Comparison of ENCODE assay signal across 28 cellular contexts in the genomic region with DNA sequence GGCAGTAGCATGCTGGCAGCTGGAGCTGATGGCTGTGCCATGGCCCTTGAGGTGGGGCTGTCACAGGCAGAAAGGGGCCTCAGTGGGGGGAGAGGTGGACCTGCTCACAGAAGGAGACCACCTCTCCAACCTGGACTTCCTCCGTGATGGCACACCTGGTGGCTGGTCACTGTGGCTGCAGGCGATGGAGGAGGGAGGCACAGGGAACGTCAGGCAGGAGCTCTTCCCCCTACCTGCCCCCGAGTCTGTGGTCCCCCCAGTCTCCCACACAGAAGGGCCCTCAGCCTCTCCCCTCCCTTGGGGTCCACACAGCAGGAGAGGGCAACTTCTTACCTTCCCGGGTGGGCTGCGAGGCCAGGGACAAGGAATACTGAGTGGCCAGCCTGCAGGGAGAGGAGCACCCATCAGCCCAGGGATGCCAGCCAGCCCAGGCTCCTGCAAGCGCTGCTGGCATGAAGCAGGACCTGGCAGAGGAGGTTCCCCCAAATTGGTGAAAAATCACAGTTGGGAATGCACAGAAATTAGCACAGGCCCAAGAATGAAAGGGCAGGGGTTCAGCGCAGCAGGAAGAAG.
"Had no signal": no experiment of that assay in that cellular context is flagged by ENCODE, and none has a peak within 500 bp of the region (broad histone marks: within the 10 kb centered on the region; RNA-seq: fewer than 3 reads in every experiment).

No MANE protein-coding gene starts in this region.

- H3K4me2 ChIP-seq: hepatocyte, neural progenitor cell had no signal

- H3K27ac Mint-ChIP-seq: activated CD4-positive, alpha-beta memory T cell treated with anti-CD3 and anti-CD28 coated beads, Interleukin-2, amount 10 ng/mL, durations not matched to agents 7 days and 5 days; activated CD4-positive, alpha-beta T cell treated with anti-CD3 and anti-CD28 coated beads, Interleukin-2, amount 10 ng/mL, durations not matched to agents 7 days and 5 days; activated naive CD8-positive, alpha-beta T cell; activated T-helper 2 cell treated with anti-CD3 and anti-CD28 coated beads, Interferon-gamma antibody, Interleukin-2, Interleukin-4, amounts not matched to agents 10 μg/mL and 5 μg/mL and 100 μg/mL, durations not matched to agents 14 hours and 24 hours and 36 hours; T-helper 1 cell treated with Interleukin-12 subunit alpha and Interleukin-12 subunit beta and Interleukin-4 antibody, amounts not matched to agents 30 μg/mL and 1 μg/mL, for 36 hours; type B pancreatic cell had no signal

- H3K9ac ChIP-seq: neural progenitor cell had no signal

- H3K79me2 ChIP-seq: hepatocyte had no signal

- H3K27ac ChIP-seq: body of pancreas, cardiac muscle cell, coronary artery, dorsolateral prefrontal cortex, gastrocnemius medialis, hepatocyte, neural progenitor cell, skin epidermis had no signal

- H2AFZ ChIP-seq: hepatocyte, neural progenitor cell had no signal

- H3K27me3 ChIP-seq: body of pancreas, cardiac muscle cell, hepatocyte, neural progenitor cell had no signal

- H3K9me3 ChIP-seq: body of pancreas, gastrocnemius medialis had no signal

- ATAC-seq: body of pancreas; gastrocnemius medialis; left cardiac atrium; naive thymus-derived CD8-positive, alpha-beta T cell; sciatic nerve; stimulated activated naive CD8-positive, alpha-beta T cell treated with anti-CD3 and anti-CD28 coated beads, Interleukin-15, Interleukin-2, amounts not matched to agents 100 U/mL and 50 U/mL, for 24 hours had no signal

- H3K36me3 ChIP-seq: cardiac muscle cell, gastrocnemius medialis, neural progenitor cell had no signal

- H3K9me3 Mint-ChIP-seq: activated CD4-positive, alpha-beta memory T cell treated with anti-CD3 and anti-CD28 coated beads, Interleukin-2, amount 10 ng/mL, durations not matched to agents 7 days and 5 days; activated CD4-positive, alpha-beta T cell treated with anti-CD3 and anti-CD28 coated beads, Interleukin-2, amount 10 ng/mL, durations not matched to agents 7 days and 5 days; activated T-helper 2 cell treated with anti-CD3 and anti-CD28 coated beads, Interferon-gamma antibody, Interleukin-2, Interleukin-4, amounts not matched to agents 10 μg/mL and 5 μg/mL and 100 μg/mL, durations not matched to agents 14 hours and 24 hours and 36 hours; naive thymus-derived CD8-positive, alpha-beta T cell; neural progenitor cell; T-helper 1 cell treated with Interleukin-12 subunit alpha and Interleukin-12 subunit beta and Interleukin-4 antibody, amounts not matched to agents 30 μg/mL and 1 μg/mL, for 36 hours; type B pancreatic cell had no signal

- H3K36me3 Mint-ChIP-seq: activated naive CD8-positive, alpha-beta T cell; naive thymus-derived CD8-positive, alpha-beta T cell; neural progenitor cell; type B pancreatic cell had no signal

- H3K4me1 ChIP-seq: body of pancreas, gastrocnemius medialis had no signal

- H3K27me3 Mint-ChIP-seq: activated CD4-positive, alpha-beta memory T cell treated with anti-CD3 and anti-CD28 coated beads, Interleukin-2, amount 10 ng/mL, durations not matched to agents 7 days and 5 days; activated CD4-positive, alpha-beta T cell treated with anti-CD3 and anti-CD28 coated beads, Interleukin-2, amount 10 ng/mL, durations not matched to agents 7 days and 5 days; activated naive CD8-positive, alpha-beta T cell had no signal

- DNase-seq: activated CD4-positive, alpha-beta T cell treated with anti-CD3 and anti-CD28 coated beads for 1 hour; activated CD4-positive, alpha-beta T cell treated with anti-CD3 and anti-CD28 coated beads, Interleukin-2, amount 10 ng/mL, durations not matched to agents 7 days and 5 days; activated T-cell treated with anti-CD3 and anti-CD28 coated beads, Interleukin-2, amount 50 U/mL, for 48 hours; body of pancreas; effector memory CD4-positive, alpha-beta T cell; erythroblast; gastrocnemius medialis; left cardiac atrium; naive thymus-derived CD8-positive, alpha-beta T cell; posterior cingulate gyrus; stimulated activated CD4-positive, alpha-beta T cell treated with anti-CD3 and anti-CD28 coated beads, Interleukin-12 subunit alpha, Interleukin-12 subunit beta, amount 100 ng/mL, for 4 hours; stimulated activated CD4-positive, alpha-beta T cell treated with anti-CD3 and anti-CD28 coated beads, Interleukin-4, amount 100 ng/mL, for 1 hour; stimulated activated naive CD8-positive, alpha-beta T cell treated with anti-CD3 and anti-CD28 coated beads, Interleukin-15, Interleukin-2, amounts not matched to agents 100 U/mL and 50 U/mL, for 24 hours; SW 1271; T-helper 9 cell had no signal

- FAIRE-seq: keratinocyte had no signal

- H3K4me3 Mint-ChIP-seq: activated CD4-positive, alpha-beta memory T cell treated with anti-CD3 and anti-CD28 coated beads, Interleukin-2, amount 10 ng/mL, durations not matched to agents 7 days and 5 days; activated CD4-positive, alpha-beta T cell treated with anti-CD3 and anti-CD28 coated beads, Interleukin-2, amount 10 ng/mL, durations not matched to agents 7 days and 5 days; activated naive CD8-positive, alpha-beta T cell; naive thymus-derived CD8-positive, alpha-beta T cell; neural progenitor cell; T-helper 1 cell treated with Interleukin-12 subunit alpha and Interleukin-12 subunit beta and Interleukin-4 antibody, amounts not matched to agents 30 μg/mL and 1 μg/mL, for 36 hours; type B pancreatic cell had no signal

- H3K4me1 Mint-ChIP-seq: activated CD4-positive, alpha-beta memory T cell treated with anti-CD3 and anti-CD28 coated beads, Interleukin-2, amount 10 ng/mL, durations not matched to agents 7 days and 5 days; naive thymus-derived CD8-positive, alpha-beta T cell had no signal

- H3K4me3 ChIP-seq: body of pancreas, cardiac muscle cell, coronary artery, dorsolateral prefrontal cortex, gastrocnemius medialis, hepatocyte, neural progenitor cell, skin epidermis had no signal
